21 cellular contexts compared by ENCODE assay signal in the genomic region with DNA sequence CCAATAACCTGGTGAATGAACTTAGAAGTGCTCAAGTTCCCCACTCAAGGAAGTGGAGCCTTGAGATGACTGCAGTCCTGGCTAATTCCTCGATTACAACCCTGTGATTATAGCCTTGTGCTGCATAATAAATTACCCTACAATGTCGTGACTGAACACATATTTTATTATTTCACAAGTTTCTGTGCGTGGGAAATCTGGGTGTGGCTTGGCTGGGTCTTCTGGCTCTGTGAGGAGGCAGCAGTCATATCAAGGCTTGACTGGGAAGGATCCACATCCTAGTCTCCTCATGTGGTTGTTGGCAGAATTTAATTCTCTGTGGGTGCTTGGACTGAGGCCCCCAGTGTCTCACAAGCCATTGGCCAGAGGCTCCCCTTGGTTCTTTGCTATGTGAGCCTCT.
DNase-seq lines count a peak whose midpoint lies in the region; ATAC-seq and TF ChIP-seq lines count a peak whose summit lies in the region.
"Had no signal": no experiment of that assay in that cellular context is flagged by ENCODE, and none has a peak within 500 bp of the region (broad histone marks: within the 10 kb centered on the region; RNA-seq: fewer than 3 reads in every experiment).

No MANE protein-coding gene starts in this region.

- no peaks in the 10 kb centered on the region for H3K36me3 Mint-ChIP-seq in activated CD4-positive, alpha-beta T cell treated with anti-CD3 and anti-CD28 coated beads, Interleukin-2, amount 10 ng/mL, durations not matched to agents 24 days and 14 days (ENCODE audit: low read depth)
- H3K36me3 Mint-ChIP-seq in activated CD4-positive, alpha-beta T cell treated with anti-CD3 and anti-CD28 coated beads for 36 hours (ENCODE audit: low read depth) = no peaks in the 10 kb centered on the region
- H3K36me3 Mint-ChIP-seq in nephron progenitor cell (ENCODE audit: low read depth) = no peaks in the 10 kb centered on the region

- no peak overlapping the region for H2AFZ ChIP-seq in OCI-LY7 (ENCODE audit: low read length)

- H3K9me3 Mint-ChIP-seq in activated CD4-positive, alpha-beta T cell treated with anti-CD3 and anti-CD28 coated beads, Interleukin-2, amount 10 ng/mL, durations not matched to agents 24 days and 14 days = no peaks in the 10 kb centered on the region
- H3K9me3 Mint-ChIP-seq in activated CD4-positive, alpha-beta T cell treated with anti-CD3 and anti-CD28 coated beads for 36 hours (ENCODE audit: low read depth) = no peaks in the 10 kb centered on the region
- no peaks in the 10 kb centered on the region for H3K9me3 Mint-ChIP-seq in nephron progenitor cell
- H3K9me3 Mint-ChIP-seq: CD4-positive, alpha-beta T cell; HFFc6 had no signal

- POLR2A ChIA-PET in activated CD4-positive, alpha-beta T cell treated with anti-CD3 and anti-CD28 coated beads for 36 hours (lab: Charles Lee) = no interaction called here
- POLR2A ChIA-PET in OCI-LY7 (lab: Charles Lee) = no interaction called here

- H3K4me1 ChIP-seq in OCI-LY7 (ENCODE audit: insufficient read depth, low read length, poor library complexity, severe bottlenecking) = no peaks in the 10 kb centered on the region
- H3K4me1 ChIP-seq: Caco-2 had no signal

- TF ChIP-seq CTCF in fibroblast of the aortic adventitia (IDR thresholded peaks at IDR 0.05; ENCODE audit: insufficient read depth, low read length) = no peak
- TF ChIP-seq CTCF in nephron progenitor cell (IDR thresholded peaks at IDR 0.05) = no peak
- TF ChIP-seq CTCF in OCI-LY7 (conservative IDR thresholded peaks at IDR 0.05; ENCODE audit: low read length) = no peak

- peaks cover 9% of the 10 kb centered on the region for H3K27me3 Mint-ChIP-seq in activated CD4-positive, alpha-beta T cell treated with anti-CD3 and anti-CD28 coated beads, Interleukin-2, amount 10 ng/mL, durations not matched to agents 24 days and 14 days
- H3K27me3 Mint-ChIP-seq in activated CD4-positive, alpha-beta T cell treated with anti-CD3 and anti-CD28 coated beads for 36 hours = no peaks in the 10 kb centered on the region
- H3K27me3 Mint-ChIP-seq in nephron progenitor cell (ENCODE audit: low read depth, poor library complexity) = peaks cover 10% of the 10 kb centered on the region
- H3K27me3 Mint-ChIP-seq: CD4-positive, alpha-beta T cell had no signal

- H3K27ac ChIP-seq in OCI-LY7 (ENCODE audit: low read depth, low read length, poor library complexity, severe bottlenecking) = no peak overlapping the region
- H3K27ac ChIP-seq: 22Rv1, HL-60, KMS-11, PC-9, SJCRH30 had no signal

- intact Hi-C loops in activated CD4-positive, alpha-beta T cell treated with anti-CD3 and anti-CD28 coated beads, Interleukin-2, amount 10 ng/mL, durations not matched to agents 24 days and 14 days (cut with micrococcal nuclease) = loop anchor here (10.0 kb wide), 1 partner anchor 300 kb away; no protein-coding TSS in a partner anchor
- intact Hi-C loops in activated CD4-positive, alpha-beta T cell treated with anti-CD3 and anti-CD28 coated beads for 36 hours (cut with DNase I, micrococcal nuclease) = no loop called here
- intact Hi-C loops in OCI-LY7 (cut with micrococcal nuclease; ENCODE audit: unreplicated experiment) = no loop called here

- no peaks in the 10 kb centered on the region for H3K9me3 ChIP-seq in OCI-LY7 (ENCODE audit: low read length)
- H3K9me3 ChIP-seq: Caco-2, SJCRH30 had no signal

- no peak for ATAC-seq in activated CD4-positive, alpha-beta T cell treated with anti-CD3 and anti-CD28 coated beads for 36 hours
- ATAC-seq in GM19328 (IDR thresholded peaks at IDR 0.05; ENCODE audit: unreplicated experiment) = no peak

- no peak overlapping the region for H3K4me2 ChIP-seq in OCI-LY7 (ENCODE audit: low read length)
- H3K4me2 ChIP-seq: KMS-11, PC-9 had no signal

- no peaks in the 10 kb centered on the region for H4K20me1 ChIP-seq in OCI-LY7 (ENCODE audit: insufficient read depth, low read length)

- H3K36me3 ChIP-seq in OCI-LY7 (ENCODE audit: insufficient read depth, low read length) = no peaks in the 10 kb centered on the region
- H3K36me3 ChIP-seq: SJCRH30 had no signal

- H3K4me3 Mint-ChIP-seq in activated CD4-positive, alpha-beta T cell treated with anti-CD3 and anti-CD28 coated beads, Interleukin-2, amount 10 ng/mL, durations not matched to agents 24 days and 14 days = no peak overlapping the region
- H3K4me3 Mint-ChIP-seq in activated CD4-positive, alpha-beta T cell treated with anti-CD3 and anti-CD28 coated beads for 36 hours = no peak overlapping the region
- no peak overlapping the region for H3K4me3 Mint-ChIP-seq in nephron progenitor cell
- H3K4me3 Mint-ChIP-seq: CD4-positive, alpha-beta T cell; HFFc6 had no signal

- H3K9me2 ChIP-seq in OCI-LY7 (ENCODE audit: insufficient read depth, low read length) = no peaks in the 10 kb centered on the region

- H3K4me1 Mint-ChIP-seq in activated CD4-positive, alpha-beta T cell treated with anti-CD3 and anti-CD28 coated beads, Interleukin-2, amount 10 ng/mL, durations not matched to agents 24 days and 14 days = no peaks in the 10 kb centered on the region
- H3K4me1 Mint-ChIP-seq in activated CD4-positive, alpha-beta T cell treated with anti-CD3 and anti-CD28 coated beads for 36 hours = no peaks in the 10 kb centered on the region
- peaks cover 11% of the 10 kb centered on the region for H3K4me1 Mint-ChIP-seq in nephron progenitor cell

- no peak overlapping the region for H3K27ac Mint-ChIP-seq in activated CD4-positive, alpha-beta T cell treated with anti-CD3 and anti-CD28 coated beads, Interleukin-2, amount 10 ng/mL, durations not matched to agents 24 days and 14 days
- H3K27ac Mint-ChIP-seq in activated CD4-positive, alpha-beta T cell treated with anti-CD3 and anti-CD28 coated beads for 36 hours = no peak overlapping the region
- H3K27ac Mint-ChIP-seq in nephron progenitor cell = no peak overlapping the region
- H3K27ac Mint-ChIP-seq: CD4-positive, alpha-beta T cell; HFFc6 had no signal

- peak; percentile 34 for DNase-seq in activated CD4-positive, alpha-beta T cell treated with anti-CD3 and anti-CD28 coated beads, Interleukin-2, amount 10 ng/mL, durations not matched to agents 24 days and 14 days
- DNase-seq in activated CD4-positive, alpha-beta T cell treated with anti-CD3 and anti-CD28 coated beads for 36 hours = no peak
- DNase-seq in NCI-H69 (lab: John Stamatoyannopoulos, UW) (peak; percentile 6), fibroblast of the aortic adventitia (ENCODE audit: low read depth) (peak; percentile 67), nephron progenitor cell (no peak), AG08396 (ENCODE audit: low spot score) (no peak), OCI-LY7 (ENCODE audit: low spot score) (no peak)
- DNase-seq: Caco-2; CD4-positive, alpha-beta T cell; HFFc6; NCI-H1417; NCI-H187; NCI-H2107; NCI-H510A treated with DMSO at 0.1 percent for 48 hours; NCI-H82; PC-9; SJCRH30 had no signal

- no peak overlapping the region for H3K4me3 ChIP-seq in fibroblast of the aortic adventitia (ENCODE audit: low read depth, low read length)
- H3K4me3 ChIP-seq in OCI-LY7 (ENCODE audit: low read depth, low read length, poor library complexity, severe bottlenecking) = no peak overlapping the region
- H3K4me3 ChIP-seq: PC-9, SJCRH30 had no signal

- BruUV-seq in OCI-LY7 (replicated peaks; lab: Mats Ljungman, UMichigan) = no TSS peak

- H3K79me2 ChIP-seq in OCI-LY7 (ENCODE audit: insufficient read depth, low read depth, low read length) = no peaks in the 10 kb centered on the region

- CTCF ChIA-PET in activated CD4-positive, alpha-beta T cell treated with anti-CD3 and anti-CD28 coated beads for 36 hours (lab: Charles Lee) = no interaction called here
- CTCF ChIA-PET in OCI-LY7 (lab: Charles Lee; ENCODE audit: unreplicated experiment) = no interaction called here

Comparison
In these comparisons a context has a peak if more than half of its experiments do, and no peak if none do; other contexts are left out.
1. DNase-seq: peak in activated CD4-positive, alpha-beta T cell treated with anti-CD3 and anti-CD28 coated beads, Interleukin-2, amount 10 ng/mL, durations not matched to agents 24 days and 14 days (single experiment), NCI-H69 (single experiment) and fibroblast of the aortic adventitia (single experiment); none in activated CD4-positive, alpha-beta T cell treated with anti-CD3 and anti-CD28 coated beads for 36 hours (single experiment), nephron progenitor cell (single experiment), AG08396 (single experiment) and OCI-LY7 (single experiment).